In the genomic region with DNA sequence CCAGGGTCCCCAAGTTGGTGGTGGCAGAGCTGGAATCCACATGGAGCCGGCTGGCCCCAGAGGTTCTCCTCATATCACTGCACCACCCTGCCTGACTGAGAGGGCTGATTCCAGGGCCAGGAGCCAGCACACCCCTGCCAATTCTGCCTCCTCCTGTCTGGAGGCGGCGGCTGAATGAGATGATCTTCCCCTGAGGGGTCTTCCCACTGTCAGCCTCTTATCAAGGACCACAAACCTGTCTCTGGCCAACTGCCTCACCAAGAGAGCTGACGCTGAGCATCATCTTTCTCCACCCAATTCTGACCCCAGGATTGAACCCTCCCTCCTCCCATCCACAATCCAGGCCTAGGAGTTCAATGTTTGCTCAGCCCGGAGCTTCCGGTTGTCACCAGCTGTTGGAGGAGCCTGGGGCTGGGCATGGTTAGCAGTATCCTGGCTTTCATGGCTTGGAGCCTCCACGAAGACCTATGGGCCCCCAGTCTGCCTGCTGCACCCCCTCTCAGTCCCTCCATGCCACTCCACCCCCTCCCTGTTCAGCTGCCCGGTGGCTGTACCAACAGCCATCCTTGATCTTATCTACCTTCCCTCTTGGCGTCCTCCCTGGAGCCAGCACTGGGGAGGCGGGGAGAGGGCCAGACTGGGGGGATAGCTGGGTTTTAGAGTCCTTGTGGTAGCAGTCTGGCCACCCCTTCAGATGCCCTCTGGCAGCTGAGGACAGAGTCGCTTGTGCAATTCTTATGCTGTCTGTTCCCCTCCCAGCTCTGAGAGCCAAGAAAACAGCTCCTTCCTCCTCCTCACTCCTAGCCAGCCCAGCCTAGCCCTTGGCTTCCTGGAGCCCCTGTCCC, we compare ENCODE assay signal across 1 cellular context.
TF ChIP-seq lines count a peak whose summit lies in the region.

No MANE protein-coding gene starts in this region.

TF ChIP-seq in HepG2, 621 proteins besides CTCF, POLR2A, EP300 and RAD21 (continued from another document and continues in another):
- peak; percentile 87 for TF ChIP-seq HDAC2 (CRISPR knock-in tag; IDR thresholded peaks at IDR 0.05)
- peak; percentile 76; the same call in 1 of the 2 replicates for TF ChIP-seq MAZ (IDR thresholded peaks at IDR 0.05; ENCODE audit: borderline replicate concordance, low read depth, low read length)
- peak; percentile 60; the same call in 1 of the 2 replicates for TF ChIP-seq MAZ (CRISPR knock-in tag; IDR thresholded peaks at IDR 0.05; ENCODE audit: low read depth)
- 0 out of 2 replicates have a peak, but pooled peaks have one; percentile 19 for TF ChIP-seq ZNF225 (CRISPR knock-in tag; IDR thresholded peaks at IDR 0.05)
- 0 out of 2 replicates have a peak, but pooled peaks have one; percentile 47 for TF ChIP-seq MED13 (CRISPR knock-in tag; IDR thresholded peaks at IDR 0.05)
- peak; percentile 39; the same call in 1 of the 2 replicates for TF ChIP-seq SPEN (CRISPR knock-in tag; IDR thresholded peaks at IDR 0.05; ENCODE audit: low read depth)
- TF ChIP-seq ZBTB37 (CRISPR knock-in tag; IDR thresholded peaks at IDR 0.05): peak; percentile 62; the same call in 1 of the 2 replicates
- peak; percentile 58; the same call in 1 of the 2 replicates for TF ChIP-seq KAT8 (CRISPR knock-in tag; IDR thresholded peaks at IDR 0.05)
- TF ChIP-seq, protein P1, sequence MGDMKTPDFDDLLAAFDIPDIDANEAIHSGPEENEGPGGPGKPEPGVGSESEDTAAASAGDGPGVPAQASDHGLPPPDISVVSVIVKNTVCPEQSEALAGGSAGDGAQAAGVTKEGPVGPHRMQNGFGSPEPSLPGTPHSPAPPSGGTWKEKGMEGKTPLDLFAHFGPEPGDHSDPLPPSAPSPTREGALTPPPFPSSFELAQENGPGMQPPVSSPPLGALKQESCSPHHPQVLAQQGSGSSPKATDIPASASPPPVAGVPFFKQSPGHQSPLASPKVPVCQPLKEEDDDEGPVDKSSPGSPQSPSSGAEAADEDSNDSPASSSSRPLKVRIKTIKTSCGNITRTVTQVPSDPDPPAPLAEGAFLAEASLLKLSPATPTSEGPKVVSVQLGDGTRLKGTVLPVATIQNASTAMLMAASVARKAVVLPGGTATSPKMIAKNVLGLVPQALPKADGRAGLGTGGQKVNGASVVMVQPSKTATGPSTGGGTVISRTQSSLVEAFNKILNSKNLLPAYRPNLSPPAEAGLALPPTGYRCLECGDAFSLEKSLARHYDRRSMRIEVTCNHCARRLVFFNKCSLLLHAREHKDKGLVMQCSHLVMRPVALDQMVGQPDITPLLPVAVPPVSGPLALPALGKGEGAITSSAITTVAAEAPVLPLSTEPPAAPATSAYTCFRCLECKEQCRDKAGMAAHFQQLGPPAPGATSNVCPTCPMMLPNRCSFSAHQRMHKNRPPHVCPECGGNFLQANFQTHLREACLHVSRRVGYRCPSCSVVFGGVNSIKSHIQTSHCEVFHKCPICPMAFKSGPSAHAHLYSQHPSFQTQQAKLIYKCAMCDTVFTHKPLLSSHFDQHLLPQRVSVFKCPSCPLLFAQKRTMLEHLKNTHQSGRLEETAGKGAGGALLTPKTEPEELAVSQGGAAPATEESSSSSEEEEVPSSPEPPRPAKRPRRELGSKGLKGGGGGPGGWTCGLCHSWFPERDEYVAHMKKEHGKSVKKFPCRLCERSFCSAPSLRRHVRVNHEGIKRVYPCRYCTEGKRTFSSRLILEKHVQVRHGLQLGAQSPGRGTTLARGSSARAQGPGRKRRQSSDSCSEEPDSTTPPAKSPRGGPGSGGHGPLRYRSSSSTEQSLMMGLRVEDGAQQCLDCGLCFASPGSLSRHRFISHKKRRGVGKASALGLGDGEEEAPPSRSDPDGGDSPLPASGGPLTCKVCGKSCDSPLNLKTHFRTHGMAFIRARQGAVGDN (CRISPR knock-in tag; IDR thresholded peaks at IDR 0.05): peak; percentile 99
- peak; percentile 27; the same call in 1 of the 2 replicates for TF ChIP-seq TAF1 (CRISPR knock-in tag; IDR thresholded peaks at IDR 0.05)
- TF ChIP-seq MAFG (CRISPR knock-in tag; IDR thresholded peaks at IDR 0.05): no peak
- TF ChIP-seq HIC2 (CRISPR knock-in tag; IDR thresholded peaks at IDR 0.05; ENCODE audit: low read depth): peak; percentile 91
- TF ChIP-seq CENPT (CRISPR knock-in tag; IDR thresholded peaks at IDR 0.05; ENCODE audit: low read depth): no peak
- peak; percentile 52; the same call in 1 of the 2 replicates for TF ChIP-seq ZNF350 (CRISPR knock-in tag; IDR thresholded peaks at IDR 0.05; ENCODE audit: borderline replicate concordance, low read depth)
- peak; percentile 62; the same call in 1 of the 2 replicates for TF ChIP-seq ZNF792 (CRISPR knock-in tag; IDR thresholded peaks at IDR 0.05)
- peak; percentile 42 for TF ChIP-seq PHF5A (CRISPR knock-in tag; IDR thresholded peaks at IDR 0.05; ENCODE audit: low read depth, unreplicated experiment)
- TF ChIP-seq MEF2D (CRISPR knock-in tag; IDR thresholded peaks at IDR 0.05): peak; percentile 71; the same call in 1 of the 2 replicates
- 0 out of 2 replicates have a peak, but pooled peaks have one; percentile 24 for TF ChIP-seq HOXA5 (CRISPR knock-in tag; IDR thresholded peaks at IDR 0.05)
- TF ChIP-seq ZNF335 (CRISPR knock-in tag; IDR thresholded peaks at IDR 0.05): peak; percentile 48; the same call in 1 of the 2 replicates
- TF ChIP-seq CBX1 (IDR thresholded peaks at IDR 0.05; ENCODE audit: low read depth): peak; percentile 39
- TF ChIP-seq NRL (CRISPR knock-in tag; IDR thresholded peaks at IDR 0.05; ENCODE audit: borderline replicate concordance): peak; percentile 61; the same call in 1 of the 2 replicates
- TF ChIP-seq ZNF572 (CRISPR knock-in tag; IDR thresholded peaks at IDR 0.05): no peak
- 0 out of 2 replicates have a peak, but pooled peaks have one; percentile 26 for TF ChIP-seq DPF2 (CRISPR knock-in tag; IDR thresholded peaks at IDR 0.05; ENCODE audit: borderline replicate concordance, low read depth)
- peak; percentile 83 for TF ChIP-seq ZFY (CRISPR knock-in tag; IDR thresholded peaks at IDR 0.05)
- peak; percentile 59; the same call in 1 of the 2 replicates for TF ChIP-seq ZNF574 (CRISPR knock-in tag; IDR thresholded peaks at IDR 0.05)
- peak; percentile 91 for TF ChIP-seq ELF3 (CRISPR knock-in tag; IDR thresholded peaks at IDR 0.05)
- TF ChIP-seq ZNF772 (CRISPR knock-in tag; IDR thresholded peaks at IDR 0.05): peak; percentile 76
- TF ChIP-seq FOXP1 (IDR thresholded peaks at IDR 0.05): no peak
- TF ChIP-seq FOXP1 (CRISPR knock-in tag; IDR thresholded peaks at IDR 0.05): peak; percentile 35; the same call in 1 of the 2 replicates
- peak; percentile 85 for TF ChIP-seq GATAD2A (CRISPR knock-in tag; IDR thresholded peaks at IDR 0.05)
- 0 out of 2 replicates have a peak, but pooled peaks have one; percentile 44 for TF ChIP-seq KAT7 (CRISPR knock-in tag; IDR thresholded peaks at IDR 0.05; ENCODE audit: borderline replicate concordance)
- TF ChIP-seq ZBTB7B (CRISPR knock-in tag; IDR thresholded peaks at IDR 0.05): peak; percentile 76; the same call in 1 of the 2 replicates
- TF ChIP-seq ZNF407 (CRISPR knock-in tag; IDR thresholded peaks at IDR 0.05; ENCODE audit: not compliant biosample characterization): peak; percentile 35
- TF ChIP-seq FOSL2 (CRISPR knock-in tag; IDR thresholded peaks at IDR 0.05): peak; percentile 66
- TF ChIP-seq MLLT10 (CRISPR knock-in tag; IDR thresholded peaks at IDR 0.05): no peak
- TF ChIP-seq HMG20A (CRISPR knock-in tag; IDR thresholded peaks at IDR 0.05; ENCODE audit: borderline replicate concordance): peak; percentile 40; the same call in 1 of the 2 replicates
- peak; percentile 21; the same call in 1 of the 2 replicates for TF ChIP-seq CEBPG (CRISPR knock-in tag; IDR thresholded peaks at IDR 0.05)
- 0 out of 2 replicates have a peak, but pooled peaks have one; percentile 87 for TF ChIP-seq ZNF567 (CRISPR knock-in tag; IDR thresholded peaks at IDR 0.05; ENCODE audit: borderline replicate concordance)
- 0 out of 4 replicates have a peak, but pooled peaks of 1 of the 2 experiments have one; percentile 13 for TF ChIP-seq MAFK (conservative IDR thresholded peaks at IDR 0.05 in 1 of 2, IDR thresholded peaks at IDR 0.05 in 1 of 2; ENCODE audit: low read length in 2 of 2)
- TF ChIP-seq TARDBP (CRISPR knock-in tag; IDR thresholded peaks at IDR 0.05): 0 out of 2 replicates have a peak, but pooled peaks have one; percentile 20
- TF ChIP-seq ZMYM3 (CRISPR knock-in tag; IDR thresholded peaks at IDR 0.05): peak; percentile 78; the same call in 1 of the 2 replicates
